In the genomic region with DNA sequence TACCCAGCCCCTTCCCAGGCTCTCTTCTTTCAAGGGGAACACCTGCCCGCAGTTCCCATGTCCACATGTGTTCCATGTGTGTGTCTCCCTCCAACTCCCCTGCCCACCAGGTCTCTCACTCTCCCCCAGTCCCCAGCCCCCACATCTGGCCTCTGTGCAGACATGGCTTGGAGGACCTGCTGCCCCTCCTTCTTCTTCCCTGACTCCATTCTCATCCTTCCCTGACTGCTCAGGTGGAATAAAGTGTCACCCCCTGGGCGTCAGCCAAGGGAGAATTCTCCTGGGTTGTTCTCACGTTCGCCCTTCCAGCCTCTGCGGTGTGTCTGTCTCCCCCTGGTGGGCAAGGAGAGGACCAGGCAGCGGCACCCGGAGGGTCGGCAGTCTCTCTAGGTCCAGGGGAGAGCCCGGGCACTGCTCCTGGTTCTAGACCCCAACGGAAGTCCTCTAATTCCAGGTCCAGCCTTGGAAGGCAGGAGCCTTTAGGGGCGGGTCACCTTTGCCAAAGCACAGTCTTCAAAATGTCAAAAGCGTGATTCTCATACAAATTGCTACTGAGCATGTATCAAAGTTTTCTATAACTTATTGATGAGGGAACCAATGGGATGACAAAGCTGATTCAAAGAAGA, we compare ENCODE assay signal across 9 cellular contexts. TPM values are rescaled to one million over a fixed set of nuclear protein-coding genes. Genes with fewer than 3 reads are reported as not detected.
A peak's percentile ranks its signal among the peaks of the same experiment; 100 is the strongest.
DNase-seq lines count a peak whose midpoint lies in the region; ATAC-seq and TF ChIP-seq lines count a peak whose summit lies in the region.
"Had no signal": no experiment of that assay in that cellular context is flagged by ENCODE, and none has a peak within 500 bp of the region (broad histone marks: within the 10 kb centered on the region; RNA-seq: fewer than 3 reads in every experiment).

No MANE protein-coding gene starts in this region.

- H3K4me1 Mint-ChIP-seq in neural progenitor cell = no peaks in the 10 kb centered on the region

- H3K36me3 ChIP-seq in neural progenitor cell = no peaks in the 10 kb centered on the region
- no peaks in the 10 kb centered on the region for H3K36me3 ChIP-seq in testis (ENCODE audit: low read depth, missing control alignments)

- WGBS in testis, 2 donors = 36% methylated on average over 12 of the region's 12 CpGs

- H3K27me3 ChIP-seq in neural progenitor cell (peaks cover 87% of the 10 kb centered on the region), testis (no peaks in the 10 kb centered on the region)

- peak; percentile 56 for ATAC-seq in HG02973 (IDR thresholded peaks at IDR 0.05; ENCODE audit: unreplicated experiment)

- no peak overlapping the region for H3K27ac ChIP-seq in neural progenitor cell
- no peak overlapping the region for H3K27ac ChIP-seq in testis

- H3F3A ChIP-seq in neural progenitor cell (ENCODE audit: low read depth) = no peaks in the 10 kb centered on the region

- H3K36me3 Mint-ChIP-seq in neural progenitor cell = no peaks in the 10 kb centered on the region
- H3K36me3 Mint-ChIP-seq: IgD-negative memory B cell had no signal

- H3K4me2 ChIP-seq in neural progenitor cell = no peak overlapping the region

- intact Hi-C loops in testis (cut with DNase I; ENCODE audit: low total_unique reads) = no loop called here

- H3K79me2 ChIP-seq in neural progenitor cell (ENCODE audit: low read depth) = no peaks in the 10 kb centered on the region

- no peaks in the 10 kb centered on the region for H3K9me3 Mint-ChIP-seq in neural progenitor cell
- H3K9me3 Mint-ChIP-seq: IgD-negative memory B cell had no signal

- no peak overlapping the region for H3K27ac Mint-ChIP-seq in neural progenitor cell

- H3K9ac ChIP-seq in neural progenitor cell = no peak overlapping the region

- no peak overlapping the region for H3K4me3 Mint-ChIP-seq in neural progenitor cell
- H3K4me3 Mint-ChIP-seq: IgD-negative memory B cell had no signal

- H3K9me3 ChIP-seq in neural progenitor cell (ENCODE audit: low read depth) (no peaks in the 10 kb centered on the region), testis (no peaks in the 10 kb centered on the region)

- H3K4me1 ChIP-seq in neural progenitor cell (no peaks in the 10 kb centered on the region), testis (no peaks in the 10 kb centered on the region)

- H3K4me3 ChIP-seq in epithelial cell of esophagus (ENCODE audit: low read length) = no peak overlapping the region
- H3K4me3 ChIP-seq in neural progenitor cell = no peak overlapping the region
- no peak overlapping the region for H3K4me3 ChIP-seq in testis

- peaks cover 29% of the 10 kb centered on the region for H3K27me3 Mint-ChIP-seq in neural progenitor cell (ENCODE audit: insufficient read depth, low read depth)

- DNase-seq in CMK (ENCODE audit: low read depth) (peak; percentile 49), NOMO-1 (lab: John Stamatoyannopoulos, UW; ENCODE audit: unreplicated experiment in 2 of 2) (peak; percentile 17 to 56), epithelial cell of esophagus (ENCODE audit: low read depth) (peak; percentile 64), neural progenitor cell (ENCODE audit: low spot score) (peak; percentile 89), testis (peak; percentile 65), occipital lobe (lab: John Stamatoyannopoulos, UW) (no peak)
- peak; percentile 54 to 58 for DNase-seq in activated CD8-positive, alpha-beta memory T cell treated with anti-CD3 and anti-CD28 coated beads for 4 hours (ENCODE audit: low read depth in 2 of 2)

- H4K20me1 ChIP-seq in neural progenitor cell (ENCODE audit: low read depth) = no peaks in the 10 kb centered on the region

- TF ChIP-seq POLR2A in testis (IDR thresholded peaks at IDR 0.05) = no peak

- no peak overlapping the region for H2AFZ ChIP-seq in neural progenitor cell (replicated peaks)

- TF ChIP-seq CTCF in epithelial cell of esophagus (IDR thresholded peaks at IDR 0.05; ENCODE audit: insufficient read depth, low read depth, low read length, missing control alignments) = peak; percentile 84
- peak; percentile 91 for TF ChIP-seq CTCF in neural progenitor cell (IDR thresholded peaks at IDR 0.05)
- TF ChIP-seq CTCF in testis (IDR thresholded peaks at IDR 0.05) = peak; percentile 23 to 75 (median 32)

RNA-seq across cellular contexts. Expression of gene EBF4, which starts 50.5 kb away (rescaled TPM):
- total RNA-seq in neural progenitor cell (ENCODE audit: low replicate concordance) = 1.9 and 2.5 TPM in 2 replicates
- total RNA-seq in testis = 10 to 100 TPM in 1 of 2 donors, 1 to 10 TPM in 1; 7.4 to 14.2 TPM
- 6.1 TPM for polyA plus RNA-seq in testis (ENCODE audit: insufficient read depth, low read depth, low replicate concordance)
- 10.5 TPM for total RNA-seq in occipital lobe

RNA-seq across cellular contexts. Expression of gene CPXM1, which starts 57.4 kb away (rescaled TPM):
- total RNA-seq in neural progenitor cell (ENCODE audit: low replicate concordance) (76.3 and 169 TPM in 2 replicates), testis (1 to 10 TPM; 3.5 to 8.6 TPM), occipital lobe (7.8 TPM)
- 25.2 TPM for polyA plus RNA-seq in testis (ENCODE audit: insufficient read depth, low read depth, low replicate concordance)

Comparison
In these comparisons a context has a peak if more than half of its experiments do, and no peak if none do; other contexts are left out.
1. CTCF ChIP-seq: peak in every context shown above with its lines; median percentile 91 in neural progenitor cell; 84 in epithelial cell of esophagus; 32 in testis.